11 cellular contexts compared by ENCODE assay signal in genomic region chr1:206490643-206491421, GRCh38. TPM values are rescaled to one million over a fixed set of nuclear protein-coding genes. Genes with fewer than 3 reads are reported as not detected.
DNase-seq lines count a peak whose midpoint lies in the region; ATAC-seq and TF ChIP-seq lines count a peak whose summit lies in the region.
"Had no signal": no experiment of that assay in that cellular context is flagged by ENCODE, and none has a peak within 500 bp of the region (broad histone marks: within the 10 kb centered on the region; RNA-seq: fewer than 3 reads in every experiment).

No MANE protein-coding gene starts in this region.

- no TSS peak for BruUV-seq in IMR-90 (replicated peaks; lab: Mats Ljungman, UMichigan)

- H3K9me3 Mint-ChIP-seq in CD8-positive, alpha-beta T cell, result no peaks in the 10 kb centered on the region
- H3K9me3 Mint-ChIP-seq in activated CD4-positive, alpha-beta memory T cell treated with anti-CD3 and anti-CD28 coated beads, Interleukin-2, amount 10 ng/mL, durations not matched to agents 7 days and 5 days, result no peaks in the 10 kb centered on the region
- H3K9me3 Mint-ChIP-seq: immature natural killer cell, WTC11 had no signal

- H2AFZ ChIP-seq in IMR-90 (replicated peaks; ENCODE audit: low read length, poor library complexity), result peak overlapping the region; percentile 56

- in situ Hi-C loops in IMR-90 (cut with MboI; ENCODE audit: low sequenced_read_pairs), result no loop called here

- H3K79me1 ChIP-seq in IMR-90 (ENCODE audit: low read depth in 1 of 2, low read length in 2 of 2), result no peaks in the 10 kb centered on the region

- H3K4ac ChIP-seq in IMR-90 (ENCODE audit: low read depth, low read length), result peak overlapping the region; percentile 9; the same call in 1 of the 2 replicates

- intact Hi-C loops in CD8-positive, alpha-beta T cell (cut with DNase I, micrococcal nuclease), result loop anchor here (1.0 to 2.0 kb wide), 3 partner anchors 54 to 173 kb away; no protein-coding TSS in a partner anchor
- intact Hi-C loops in IMR-90 (cut with micrococcal nuclease) (loop anchor here (1.0 to 5.0 kb wide), 3 partner anchors 92 to 421 kb away; no protein-coding TSS in a partner anchor), lower lobe of right lung (cut with DNase I) (no loop called here), heart left ventricle (cut with DNase I) (loop anchor here (1.0 to 10.0 kb wide), 10 partner anchors 51 to 494 kb away; no protein-coding TSS in a partner anchor)

- H3K36me3 ChIP-seq in CD8-positive, alpha-beta T cell (ENCODE audit: insufficient read depth, low read length), result peaks cover 56% of the 10 kb centered on the region
- H3K36me3 ChIP-seq in IMR-90 (ENCODE audit: control insufficient read depth, insufficient read depth, low read length) (peaks cover 38% of the 10 kb centered on the region), lower lobe of right lung (peaks cover 32% of the 10 kb centered on the region), heart left ventricle (peaks cover 0 to 62% (median 0%) of the 10 kb centered on the region in 9 donors)
- H3K36me3 ChIP-seq: right atrium auricular region had no signal

- H3K4me1 Mint-ChIP-seq in CD8-positive, alpha-beta T cell (ENCODE audit: low read depth), result no peaks in the 10 kb centered on the region
- peaks cover 11% of the 10 kb centered on the region for H3K4me1 Mint-ChIP-seq in activated CD4-positive, alpha-beta memory T cell treated with anti-CD3 and anti-CD28 coated beads, Interleukin-2, amount 10 ng/mL, durations not matched to agents 7 days and 5 days
- H3K4me1 Mint-ChIP-seq: WTC11 had no signal

- H3K27me3 Mint-ChIP-seq in CD8-positive, alpha-beta T cell (ENCODE audit: low read depth), result no peaks in the 10 kb centered on the region
- no peaks in the 10 kb centered on the region for H3K27me3 Mint-ChIP-seq in activated CD4-positive, alpha-beta memory T cell treated with anti-CD3 and anti-CD28 coated beads, Interleukin-2, amount 10 ng/mL, durations not matched to agents 7 days and 5 days

- POLR2A ChIA-PET in CD8-positive, alpha-beta T cell (lab: Charles Lee), result interaction anchor here (1.8 to 2.7 kb wide), 2 partner anchors 16 to 20 kb away, joined by 7 to 8 read pairs; partner anchors contain the start of genes IKBKE and RASSF5
- POLR2A ChIA-PET in IMR-90 (lab: Charles Lee; ENCODE audit: unreplicated experiment), result no interaction called here
- POLR2A ChIA-PET in activated CD4-positive, alpha-beta memory T cell treated with anti-CD3 and anti-CD28 coated beads, Interleukin-2, amount 10 ng/mL, durations not matched to agents 7 days and 5 days (lab: Charles Lee), result interaction anchor here (1.1 to 2.3 kb wide), 8 partner anchors 9 to 173 kb away, joined by 3 to 8 read pairs (median 6); partner anchors contain the start of gene IKBKE

- no peaks in the 10 kb centered on the region for H3K4me1 ChIP-seq in CD8-positive, alpha-beta T cell (ENCODE audit: insufficient read depth, low read length)
- H3K4me1 ChIP-seq in IMR-90 (ENCODE audit: control insufficient read depth, insufficient read depth, low read length) (peaks cover 4% of the 10 kb centered on the region), lower lobe of right lung (peaks cover 21% of the 10 kb centered on the region), heart left ventricle (peaks cover 4 to 43% (median 17%) of the 10 kb centered on the region in 12 donors)

- H3K56ac ChIP-seq in IMR-90 (ENCODE audit: extremely low read depth, insufficient read depth, low read length), result no peak overlapping the region

- H2BK15ac ChIP-seq in IMR-90 (ENCODE audit: low read depth, low read length), result no peak overlapping the region

- H3K9me3 ChIP-seq in CD8-positive, alpha-beta T cell (ENCODE audit: low read length), result no peaks in the 10 kb centered on the region
- no peaks in the 10 kb centered on the region for H3K9me3 ChIP-seq in IMR-90 (ENCODE audit: control insufficient read depth, insufficient read depth, low read length)
- H3K9me3 ChIP-seq in lower lobe of right lung, result no peaks in the 10 kb centered on the region
- no peaks in the 10 kb centered on the region for H3K9me3 ChIP-seq in heart left ventricle
- H3K9me3 ChIP-seq: right atrium auricular region, suprapubic skin had no signal

- H2BK20ac ChIP-seq in IMR-90 (ENCODE audit: low read depth, low read length), result no peak overlapping the region

- dilution Hi-C loops in IMR-90 (cut with HindIII; ENCODE audit: low sequenced_read_pairs, unreplicated experiment), result no loop called here

- WGBS in IMR-90 (ENCODE audit: extremely low coverage in 2 of 2, insufficient read length in 1 of 2), 2 experiments, result 83% methylated on average over 7 of the region's 18 CpGs; no CpG with 5 or more reads in 1 of the 2 experiments
- 67 to 74% (median 70%) methylated on average over 18 of the region's 18 CpGs for WGBS in heart left ventricle, 4 donors

- TF ChIP-seq CTCF in CD8-positive, alpha-beta T cell (IDR thresholded peaks at IDR 0.05), result no peak
- TF ChIP-seq CTCF in IMR-90 (conservative IDR thresholded peaks at IDR 0.05; ENCODE audit: low read depth, low read length), result no peak
- TF ChIP-seq CTCF in lower lobe of right lung (IDR thresholded peaks at IDR 0.05), result no peak
- TF ChIP-seq CTCF in heart left ventricle (IDR thresholded peaks at IDR 0.05), result no peak

- H2BK120ac ChIP-seq in IMR-90 (ENCODE audit: low read depth, low read length), result no peak overlapping the region

- H3K36me3 Mint-ChIP-seq in CD8-positive, alpha-beta T cell, result peaks cover 84% of the 10 kb centered on the region
- H3K36me3 Mint-ChIP-seq in activated CD4-positive, alpha-beta memory T cell treated with anti-CD3 and anti-CD28 coated beads, Interleukin-2, amount 10 ng/mL, durations not matched to agents 7 days and 5 days (ENCODE audit: low read depth), result peaks cover 58% of the 10 kb centered on the region
- H3K36me3 Mint-ChIP-seq: WTC11 had no signal

- CTCF ChIA-PET in CD8-positive, alpha-beta T cell (lab: Charles Lee), result interaction anchor here (0.7 to 7.6 kb wide), 26 partner anchors 8 to 490 kb away, joined by 3 to 62 read pairs (median 6); partner anchors contain the start of genes DYRK3, IKBKE and RASSF5
- CTCF ChIA-PET in IMR-90 (lab: Yijun Ruan, JAX), result interaction anchor here (0.6 to 2.7 kb wide), 14 partner anchors 9 to 491 kb away, joined by 3 to 15 read pairs (median 3); no protein-coding TSS in a partner anchor
- CTCF ChIA-PET in activated CD4-positive, alpha-beta memory T cell treated with anti-CD3 and anti-CD28 coated beads, Interleukin-2, amount 10 ng/mL, durations not matched to agents 7 days and 5 days (lab: Charles Lee), result interaction anchor here (0.6 to 4.4 kb wide), 26 partner anchors 8 to 348 kb away, joined by 3 to 43 read pairs (median 6); partner anchors contain the start of genes DYRK3 and IKBKE

- no peaks in the 10 kb centered on the region; the same call in 1 of the 2 replicates for H4K20me1 ChIP-seq in IMR-90 (ENCODE audit: insufficient read depth, low read length)

- no peak overlapping the region for H4K8ac ChIP-seq in IMR-90 (ENCODE audit: low read depth in 2 of 2, low read length in 2 of 2)

- no peak overlapping the region for H3K4me2 ChIP-seq in IMR-90 (ENCODE audit: low read depth, low read length)

- no peak overlapping the region for H4K5ac ChIP-seq in IMR-90 (ENCODE audit: low read depth, low read length)

- H4K91ac ChIP-seq in IMR-90 (ENCODE audit: insufficient read depth, low read depth, low read length), result no peak overlapping the region; the same call in 1 of the 2 replicates

- H2AK9ac ChIP-seq in IMR-90 (replicated peaks; ENCODE audit: low read depth, low read length, poor library complexity), result peak overlapping the region; percentile 89

- no peak overlapping the region for H3K4me3 ChIP-seq in CD8-positive, alpha-beta T cell (ENCODE audit: low read depth, low read length)
- no peak overlapping the region for H3K4me3 ChIP-seq in IMR-90 (ENCODE audit: insufficient read depth, low read depth, low read length)
- H3K4me3 ChIP-seq in lower lobe of right lung, result no peak overlapping the region
- no peak overlapping the region for H3K4me3 ChIP-seq in heart left ventricle
- H3K4me3 ChIP-seq: right atrium auricular region, suprapubic skin had no signal

- no peak overlapping the region for H3K23ac ChIP-seq in IMR-90 (ENCODE audit: low read depth, low read length)

- no peak overlapping the region for H3K4me3 Mint-ChIP-seq in CD8-positive, alpha-beta T cell
- no peak overlapping the region for H3K4me3 Mint-ChIP-seq in activated CD4-positive, alpha-beta memory T cell treated with anti-CD3 and anti-CD28 coated beads, Interleukin-2, amount 10 ng/mL, durations not matched to agents 7 days and 5 days
- H3K4me3 Mint-ChIP-seq: immature natural killer cell, WTC11 had no signal

- TF ChIP-seq POLR2A in IMR-90 (IDR thresholded peaks at IDR 0.05; ENCODE audit: low read depth, low read length) (no peak), heart left ventricle (IDR thresholded peaks at IDR 0.05) (no peak)

- no peak overlapping the region for H3K9ac ChIP-seq in IMR-90 (ENCODE audit: low read depth, low read length)

- H2BK5ac ChIP-seq in IMR-90 (ENCODE audit: low read depth, low read length, poor library complexity, severe bottlenecking), result no peak overlapping the region

- H2AK5ac ChIP-seq in IMR-90 (ENCODE audit: low read depth, low read length), result peak overlapping the region; percentile 14; the same call in 1 of the 2 replicates

- H3K18ac ChIP-seq in IMR-90 (ENCODE audit: low read depth, low read length), result no peak overlapping the region

- no peak for DNase-seq in CD8-positive, alpha-beta T cell
- DNase-seq in IMR-90, result peak; percentile 62
- DNase-seq in activated CD4-positive, alpha-beta memory T cell treated with anti-CD3 and anti-CD28 coated beads, Interleukin-2, amount 10 ng/mL, durations not matched to agents 7 days and 5 days, result no peak
- peak; percentile 19 for DNase-seq in lower lobe of right lung
- no peak for DNase-seq in NCI-H2081 (lab: John Stamatoyannopoulos, UW)
- DNase-seq in heart left ventricle, result no peak
- DNase-seq in caudate nucleus (lab: John Stamatoyannopoulos, UW), result no peak

- H3K27me3 ChIP-seq in CD8-positive, alpha-beta T cell (ENCODE audit: insufficient read depth, low read length), result no peaks in the 10 kb centered on the region
- H3K27me3 ChIP-seq in IMR-90 (ENCODE audit: control insufficient read depth, insufficient read depth, low read length) (no peaks in the 10 kb centered on the region), lower lobe of right lung (ENCODE audit: low read depth) (no peaks in the 10 kb centered on the region), heart left ventricle (no peaks in the 10 kb centered on the region)
- H3K27me3 ChIP-seq: right atrium auricular region, suprapubic skin had no signal

- peak overlapping the region; percentile 40; the same call in 1 of the 2 replicates for H3K14ac ChIP-seq in IMR-90 (replicated peaks; ENCODE audit: low read depth, low read length)

- TF ChIP-seq RAD21 in IMR-90 (IDR thresholded peaks at IDR 0.05; ENCODE audit: low read length), result no peak

- H3K27ac ChIP-seq in CD8-positive, alpha-beta T cell (ENCODE audit: low read depth, low read length), result no peak overlapping the region
- H3K27ac ChIP-seq in IMR-90 (ENCODE audit: insufficient read depth, low read length), result no peak overlapping the region
- H3K27ac ChIP-seq in lower lobe of right lung, result no peak overlapping the region
- no peak overlapping the region for H3K27ac ChIP-seq in heart left ventricle
- no peak overlapping the region for H3K27ac ChIP-seq in caudate nucleus (ENCODE audit: low read depth, low read length)
- H3K27ac ChIP-seq: right atrium auricular region, suprapubic skin had no signal

- H3K9me1 ChIP-seq in IMR-90 (ENCODE audit: insufficient read depth, low read length), result no peaks in the 10 kb centered on the region

- peak overlapping the region; percentile 58 for H3K27ac Mint-ChIP-seq in CD8-positive, alpha-beta T cell
- H3K27ac Mint-ChIP-seq in activated CD4-positive, alpha-beta memory T cell treated with anti-CD3 and anti-CD28 coated beads, Interleukin-2, amount 10 ng/mL, durations not matched to agents 7 days and 5 days, result peak overlapping the region; percentile 44
- H3K27ac Mint-ChIP-seq: WTC11 had no signal

- ATAC-seq in CD8-positive, alpha-beta T cell, result no peak
- ATAC-seq in IMR-90 (ENCODE audit: low read depth) (no peak), lower lobe of right lung (no peak), heart left ventricle (no peak)

RNA-seq across cellular contexts. Expression of gene RASSF5, which starts 16.5 kb away (rescaled TPM):
- 100 to 1,000 TPM; 209 to 213 TPM for total RNA-seq in CD8-positive, alpha-beta T cell
- total RNA-seq in IMR-90 (2012; rRNA removed) (0.18 and 0.56 TPM in 2 replicates), lower lobe of right lung (48.2 TPM), heart left ventricle (10 to 100 TPM in 2 of 9 donors, 1 to 10 TPM in 7; 3.2 to 27.4 (median 5.8) TPM)
- polyA plus RNA-seq in IMR-90 (2012; rRNA removed) (1.1 TPM in 2 replicates), heart left ventricle (1 to 10 TPM; 1.3 to 1.8 TPM)
- polyA plus RNA-seq in IMR-90 (2012; cell fraction: cytosol; rRNA removed), result 0.39 and 1.2 TPM in 2 replicates
- 2.3 and 3.2 TPM in 2 replicates for polyA plus RNA-seq in IMR-90 (2012; cell fraction: nucleus; rRNA removed; ENCODE audit: low replicate concordance)
- total RNA-seq in activated CD4-positive, alpha-beta memory T cell treated with anti-CD3 and anti-CD28 coated beads, Interleukin-2, amount 10 ng/mL, durations not matched to agents 7 days and 5 days, result 100 to 1,000 TPM; 213 to 216 TPM

RNA-seq across cellular contexts. Expression of gene IKBKE, which starts 20.6 kb away (rescaled TPM):
- total RNA-seq in CD8-positive, alpha-beta T cell, result 10 to 100 TPM; 24.6 to 25.2 TPM
- 21.4 and 24.0 TPM in 2 replicates for total RNA-seq in IMR-90 (2012; rRNA removed)
- polyA plus RNA-seq in IMR-90 (2012; rRNA removed), result 20.3 and 21.0 TPM in 2 replicates
- polyA plus RNA-seq in IMR-90 (2012; cell fraction: cytosol; rRNA removed), result 14.8 and 17.1 TPM in 2 replicates
- 47.3 and 62.4 TPM in 2 replicates for polyA plus RNA-seq in IMR-90 (2012; cell fraction: nucleus; rRNA removed; ENCODE audit: low replicate concordance)
- 10 to 100 TPM; 61.8 to 63.6 TPM for total RNA-seq in activated CD4-positive, alpha-beta memory T cell treated with anti-CD3 and anti-CD28 coated beads, Interleukin-2, amount 10 ng/mL, durations not matched to agents 7 days and 5 days
- total RNA-seq in lower lobe of right lung, result 12.5 TPM
- total RNA-seq in heart left ventricle, result 10 to 100 TPM in 1 of 9 donors, 1 to 10 TPM in 6, under 1 TPM in 2; 0.62 to 10.8 (median 1.1) TPM
- under 1 TPM; 0.27 to 0.97 TPM for polyA plus RNA-seq in heart left ventricle

Comparison
In these comparisons a context has a peak if more than half of its experiments do, and no peak if none do; other contexts are left out.
1. DNase-seq: peak in IMR-90 (single experiment) and lower lobe of right lung (single experiment); none in CD8-positive, alpha-beta T cell (0 of 7), activated CD4-positive, alpha-beta memory T cell treated with anti-CD3 and anti-CD28 coated beads, Interleukin-2, amount 10 ng/mL, durations not matched to agents 7 days and 5 days (single experiment), NCI-H2081 (0 of 2), heart left ventricle (0 of 5) and caudate nucleus (0 of 61).